ENCODE assay signal across 8 cellular contexts in genomic region chr12:56332512-56333196, GRCh38. TPM values are rescaled to one million over a fixed set of nuclear protein-coding genes. Genes with fewer than 3 reads are reported as not detected.
A peak's percentile ranks its signal among the peaks of the same experiment; 100 is the strongest.
DNase-seq lines count a peak whose midpoint lies in the region; ATAC-seq and TF ChIP-seq lines count a peak whose summit lies in the region.

No MANE protein-coding gene starts in this region.

- no peaks in the 10 kb centered on the region for H3K27me3 ChIP-seq in WERI-Rb-1 (ENCODE audit: insufficient read depth, low read depth, severe bottlenecking)
- no peaks in the 10 kb centered on the region for H3K27me3 ChIP-seq in skeletal muscle satellite cell (ENCODE audit: control insufficient read depth, insufficient read depth, low read length)

- H3K27ac ChIP-seq in WERI-Rb-1: peak overlapping the region; percentile 94

- H3K9me3 ChIP-seq in WERI-Rb-1 (ENCODE audit: severe bottlenecking): no peaks in the 10 kb centered on the region
- no peaks in the 10 kb centered on the region for H3K9me3 ChIP-seq in skeletal muscle satellite cell (replicated peaks; ENCODE audit: low read length)

- peak overlapping the region; percentile 90 for H3K4me2 ChIP-seq in skeletal muscle satellite cell (ENCODE audit: low read length)

- no peak for ATAC-seq in GM21423 (IDR thresholded peaks at IDR 0.05; ENCODE audit: unreplicated experiment)
- no peak for ATAC-seq in GM21529 (IDR thresholded peaks at IDR 0.05; ENCODE audit: unreplicated experiment)

- H3K36me3 ChIP-seq in WERI-Rb-1: no peaks in the 10 kb centered on the region; the same call in 1 of the 2 replicates
- peaks cover 5% of the 10 kb centered on the region for H3K36me3 ChIP-seq in skeletal muscle satellite cell (ENCODE audit: insufficient read depth, low read length)

- H3K4me1 ChIP-seq in skeletal muscle satellite cell (ENCODE audit: control insufficient read depth, insufficient read depth, low read length): peaks cover 14% of the 10 kb centered on the region

- DNase-seq in WERI-Rb-1 (no peak), foreskin fibroblast (no peak), NCI-H1694 (lab: John Stamatoyannopoulos, UW) (no peak)
- no peak for DNase-seq in activated CD4-positive, alpha-beta T cell treated with anti-CD3 and anti-CD28 coated beads, Interleukin-2, amount 50 U/mL, for 1 hour

- peak overlapping the region; percentile 68 for H3K4me3 ChIP-seq in WERI-Rb-1 (ENCODE audit: low read depth, low read length)
- H3K4me3 ChIP-seq in foreskin fibroblast (ENCODE audit: low read depth in 1 of 2, low read length in 2 of 2): peak overlapping the region; percentile 62 to 63
- H3K4me3 ChIP-seq in skeletal muscle satellite cell (ENCODE audit: low read length): peak overlapping the region; percentile 73

- TF ChIP-seq CTCF in WERI-Rb-1 (IDR thresholded peaks at IDR 0.05; ENCODE audit: low read depth, low read length) (no peak), foreskin fibroblast (IDR thresholded peaks at IDR 0.05; ENCODE audit: low read depth, low read length) (no peak)

- peak overlapping the region; percentile 90 for H3K9ac ChIP-seq in skeletal muscle satellite cell (ENCODE audit: low read depth, low read length)

- peak; percentile 7 for TF ChIP-seq POLR2A in GM19193 (IDR thresholded peaks at IDR 0.05; ENCODE audit: extremely low read depth, insufficient read depth, insufficient read length)

RNA-seq across cellular contexts. Expression of gene PAN2, which starts 1.1 kb away (rescaled TPM):
- 12.2 and 15.7 TPM in 2 replicates for total RNA-seq in skeletal muscle satellite cell (2012; rRNA removed)

RNA-seq across cellular contexts. Expression of gene IL23A, which starts 6.0 kb away (rescaled TPM):
- total RNA-seq in skeletal muscle satellite cell (2012; rRNA removed): 0.44 TPM in 1 of 2 replicates, not detected in the other

RNA-seq across cellular contexts. Expression of gene CNPY2, which starts 16.9 kb away (rescaled TPM):
- 83.4 and 91.0 TPM in 2 replicates for total RNA-seq in skeletal muscle satellite cell (2012; rRNA removed)

RNA-seq across cellular contexts. Expression of gene STAT2, which starts 27.3 kb away (rescaled TPM):
- total RNA-seq in skeletal muscle satellite cell (2012; rRNA removed): 89.1 and 102 TPM in 2 replicates

RNA-seq across cellular contexts. Expression of gene APOF, which starts 30.0 kb away (rescaled TPM):
- total RNA-seq in skeletal muscle satellite cell (2012; rRNA removed): not detected in 2 replicates
